ENCODE assay signal across 34 cellular contexts in the genomic region with DNA sequence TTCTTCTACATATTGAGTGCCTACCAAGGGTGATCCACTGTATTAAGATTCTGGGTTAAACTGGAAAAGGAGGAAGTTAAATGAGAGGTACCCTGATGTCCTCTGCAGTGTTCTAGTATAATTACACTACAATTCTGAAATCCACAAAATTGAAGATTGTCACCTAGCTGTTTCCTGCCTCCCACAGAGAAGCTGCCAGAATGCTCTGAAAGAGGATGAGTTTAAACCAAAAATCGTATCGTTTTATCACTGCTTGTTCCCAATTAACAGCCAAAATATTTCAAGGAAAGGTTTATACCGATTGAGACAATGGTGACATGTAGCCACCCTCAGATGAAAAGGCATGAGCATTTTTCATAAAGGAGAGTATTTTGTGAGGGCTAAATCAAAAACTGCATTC.
"Had no signal": no experiment of that assay in that cellular context is flagged by ENCODE, and none has a peak within 500 bp of the region (broad histone marks: within the 10 kb centered on the region; RNA-seq: fewer than 3 reads in every experiment).

No MANE protein-coding gene starts in this region.

- H3K27ac Mint-ChIP-seq: activated CD4-positive, alpha-beta T cell treated with anti-CD3 and anti-CD28 coated beads, Interleukin-2, amount 10 ng/mL, durations not matched to agents 7 days and 5 days; activated CD8-positive, alpha-beta T cell treated with anti-CD3 and anti-CD28 coated beads for 36 hours; activated naive CD4-positive, alpha-beta T cell treated with anti-CD3 and anti-CD28 coated beads for 36 hours; activated naive CD4-positive, alpha-beta T cell treated with anti-CD3 and anti-CD28 coated beads, Interleukin-2, amount 50 U/mL, for 24 hours; activated naive CD8-positive, alpha-beta T cell treated with anti-CD3 and anti-CD28 coated beads for 36 hours; activated naive CD8-positive, alpha-beta T cell treated with anti-CD3 and anti-CD28 coated beads, Interleukin-2, amount 50 U/mL, for 24 hours; activated T-helper 17 cell treated with anti-CD3 and anti-CD28 coated beads, Interleukin-2, amount 50 U/mL, for 72 hours; brain; dendritic cell treated with granulocyte-macrophage colony-stimulating factor and Interleukin-4, amounts not matched to agents 40 ng/mL and 50 ng/mL, for 4 days; T-helper 1 cell treated with Interleukin-12 subunit alpha and Interleukin-12 subunit beta and Interleukin-4 antibody, amounts not matched to agents 30 μg/mL and 1 μg/mL, for 36 hours had no signal

- DNase-seq: activated CD4-positive, alpha-beta T cell treated with anti-CD3 and anti-CD28 coated beads for 1 hour; activated CD4-positive, alpha-beta T cell treated with anti-CD3 and anti-CD28 coated beads for 4 hours; activated CD4-positive, alpha-beta T cell treated with anti-CD3 and anti-CD28 coated beads, Interleukin-2, amount 10 ng/mL, durations not matched to agents 7 days and 5 days; activated CD4-positive, alpha-beta T cell treated with anti-CD3 and anti-CD28 coated beads, Interleukin-2, amount 50 U/mL, for 4 hours; activated CD8-positive, alpha-beta memory T cell treated with anti-CD3 and anti-CD28 coated beads for 24 hours; activated CD8-positive, alpha-beta T cell treated with anti-CD3 and anti-CD28 coated beads for 36 hours; activated effector memory CD4-positive, alpha-beta T cell treated with Interleukin-2 at 50 U/mL for 16 hours; activated naive CD4-positive, alpha-beta T cell treated with anti-CD3 and anti-CD28 coated beads for 36 hours; activated naive CD8-positive, alpha-beta T cell treated with anti-CD3 and anti-CD28 coated beads for 36 hours; activated naive CD8-positive, alpha-beta T cell treated with anti-CD3 and anti-CD28 coated beads, Interleukin-2, amount 50 U/mL, for 24 hours; activated T-cell treated with anti-CD3 and anti-CD28 coated beads, Interleukin-2, amount 50 U/mL, for 4 hours; adrenal gland; amygdala; aorta; central memory CD4-positive, alpha-beta T cell; dorsolateral prefrontal cortex; effector memory CD4-positive, alpha-beta T cell; esophagus squamous epithelium; foreskin melanocyte; heart right ventricle; T-cell; T1000 had no signal

- H3K4me1 ChIP-seq: adrenal gland, breast epithelium, gastroesophageal sphincter, heart right ventricle had no signal

- FAIRE-seq: endothelial cell of umbilical vein had no signal

- H2AFZ ChIP-seq: hepatocyte had no signal

- H3K36me3 Mint-ChIP-seq: activated naive CD4-positive, alpha-beta T cell treated with anti-CD3 and anti-CD28 coated beads, Interleukin-2, amount 50 U/mL, for 24 hours; activated naive CD8-positive, alpha-beta T cell treated with anti-CD3 and anti-CD28 coated beads for 36 hours; T-cell had no signal

- H3K4me3 ChIP-seq: adrenal gland, breast epithelium, cardiac muscle cell, coronary artery, dorsolateral prefrontal cortex, esophagus squamous epithelium, gastroesophageal sphincter, heart right ventricle, hepatocyte had no signal

- H3K27me3 Mint-ChIP-seq: activated CD4-positive, alpha-beta T cell treated with anti-CD3 and anti-CD28 coated beads, Interleukin-2, amount 10 ng/mL, durations not matched to agents 7 days and 5 days; activated CD8-positive, alpha-beta T cell treated with anti-CD3 and anti-CD28 coated beads for 36 hours; activated naive CD4-positive, alpha-beta T cell treated with anti-CD3 and anti-CD28 coated beads, Interleukin-2, amount 50 U/mL, for 24 hours; activated naive CD8-positive, alpha-beta T cell treated with anti-CD3 and anti-CD28 coated beads for 36 hours; activated naive CD8-positive, alpha-beta T cell treated with anti-CD3 and anti-CD28 coated beads, Interleukin-2, amount 50 U/mL, for 24 hours; activated T-helper 17 cell treated with anti-CD3 and anti-CD28 coated beads, Interleukin-2, amount 50 U/mL, for 72 hours; brain; dendritic cell treated with granulocyte-macrophage colony-stimulating factor and Interleukin-4, amounts not matched to agents 40 ng/mL and 50 ng/mL, for 4 days; T-cell had no signal

- H3K36me3 ChIP-seq: adrenal gland, breast epithelium, cardiac muscle cell, esophagus squamous epithelium, gastroesophageal sphincter, heart right ventricle had no signal

- H3K4me3 Mint-ChIP-seq: activated CD4-positive, alpha-beta T cell treated with anti-CD3 and anti-CD28 coated beads, Interleukin-2, amount 10 ng/mL, durations not matched to agents 7 days and 5 days; activated CD8-positive, alpha-beta T cell treated with anti-CD3 and anti-CD28 coated beads for 36 hours; activated naive CD4-positive, alpha-beta T cell treated with anti-CD3 and anti-CD28 coated beads for 36 hours; activated naive CD4-positive, alpha-beta T cell treated with anti-CD3 and anti-CD28 coated beads, Interleukin-2, amount 50 U/mL, for 24 hours; activated naive CD8-positive, alpha-beta T cell treated with anti-CD3 and anti-CD28 coated beads for 36 hours; activated naive CD8-positive, alpha-beta T cell treated with anti-CD3 and anti-CD28 coated beads, Interleukin-2, amount 50 U/mL, for 24 hours; activated T-cell treated with anti-CD3 and anti-CD28 coated beads, Interleukin-2, amount 50 U/mL, for 4 hours; activated T-helper 17 cell treated with anti-CD3 and anti-CD28 coated beads, Interleukin-2, amount 50 U/mL, for 72 hours; brain; dendritic cell treated with granulocyte-macrophage colony-stimulating factor and Interleukin-4, amounts not matched to agents 40 ng/mL and 50 ng/mL, for 4 days; T-cell; T-helper 1 cell treated with Interleukin-12 subunit alpha and Interleukin-12 subunit beta and Interleukin-4 antibody, amounts not matched to agents 30 μg/mL and 1 μg/mL, for 36 hours had no signal

- H3K4me2 ChIP-seq: hepatocyte had no signal

- ATAC-seq: activated CD8-positive, alpha-beta T cell treated with anti-CD3 and anti-CD28 coated beads for 36 hours; activated naive CD8-positive, alpha-beta T cell treated with anti-CD3 and anti-CD28 coated beads, Interleukin-2, amount 50 U/mL, for 24 hours; activated T-cell treated with anti-CD3 and anti-CD28 coated beads, Interleukin-2, amount 50 U/mL, for 4 hours; activated T-helper 17 cell treated with anti-CD3 and anti-CD28 coated beads, Interleukin-2, amount 50 U/mL, for 72 hours; gastroesophageal sphincter; heart right ventricle; T-cell had no signal

- H3K79me2 ChIP-seq: hepatocyte had no signal

- H3K9me3 Mint-ChIP-seq: activated CD4-positive, alpha-beta T cell treated with anti-CD3 and anti-CD28 coated beads, Interleukin-2, amount 10 ng/mL, durations not matched to agents 7 days and 5 days; activated CD8-positive, alpha-beta T cell treated with anti-CD3 and anti-CD28 coated beads for 36 hours; activated naive CD4-positive, alpha-beta T cell treated with anti-CD3 and anti-CD28 coated beads for 36 hours; activated naive CD4-positive, alpha-beta T cell treated with anti-CD3 and anti-CD28 coated beads, Interleukin-2, amount 50 U/mL, for 24 hours; activated naive CD8-positive, alpha-beta T cell treated with anti-CD3 and anti-CD28 coated beads for 36 hours; activated naive CD8-positive, alpha-beta T cell treated with anti-CD3 and anti-CD28 coated beads, Interleukin-2, amount 50 U/mL, for 24 hours; activated T-cell treated with anti-CD3 and anti-CD28 coated beads, Interleukin-2, amount 50 U/mL, for 4 hours; activated T-helper 17 cell treated with anti-CD3 and anti-CD28 coated beads, Interleukin-2, amount 50 U/mL, for 72 hours; brain; dendritic cell treated with granulocyte-macrophage colony-stimulating factor and Interleukin-4, amounts not matched to agents 40 ng/mL and 50 ng/mL, for 4 days; T-cell; T-helper 1 cell treated with Interleukin-12 subunit alpha and Interleukin-12 subunit beta and Interleukin-4 antibody, amounts not matched to agents 30 μg/mL and 1 μg/mL, for 36 hours had no signal

- H3K4me1 Mint-ChIP-seq: activated naive CD4-positive, alpha-beta T cell treated with anti-CD3 and anti-CD28 coated beads, Interleukin-2, amount 50 U/mL, for 24 hours had no signal

- H3K9me3 ChIP-seq: adrenal gland, breast epithelium, esophagus squamous epithelium, gastroesophageal sphincter, heart right ventricle had no signal

- H3K27ac ChIP-seq: adrenal gland, breast epithelium, cardiac muscle cell, coronary artery, epithelial cell of prostate, esophagus squamous epithelium, gastroesophageal sphincter, heart right ventricle, hepatocyte had no signal

- H3K27me3 ChIP-seq: adrenal gland, breast epithelium, cardiac muscle cell, dorsolateral prefrontal cortex, esophagus squamous epithelium, gastroesophageal sphincter, heart right ventricle, hepatocyte had no signal
